Comparison of ENCODE assay signal across 1 cellular context in genomic region chr11:119683783-119684182, GRCh38.
TF ChIP-seq lines count a peak whose summit lies in the region.

No MANE protein-coding gene starts in this region.

TF ChIP-seq in GM23338, 12 proteins besides CTCF, POLR2A, EP300 and RAD21 (continued from another document):
- TF ChIP-seq ZNF462 (CRISPR knock-in tag; IDR thresholded peaks at IDR 0.05): no peak
- TF ChIP-seq POLR2AphosphoS5 (IDR thresholded peaks at IDR 0.05; ENCODE audit: low read depth): no peak
- TF ChIP-seq CREB1 (CRISPR knock-in tag; IDR thresholded peaks at IDR 0.05; ENCODE audit: low read depth): no peak
- TF ChIP-seq ZNF331 (CRISPR knock-in tag; IDR thresholded peaks at IDR 0.05; ENCODE audit: low read depth): no peak
- no peak for TF ChIP-seq JUNB (IDR thresholded peaks at IDR 0.05; ENCODE audit: unreplicated experiment)
- TF ChIP-seq ZNF114 (CRISPR knock-in tag; IDR thresholded peaks at IDR 0.05): no peak
- TF ChIP-seq ETS1 (IDR thresholded peaks at IDR 0.05): no peak
- no peak for TF ChIP-seq EZH2phosphoT487 (IDR thresholded peaks at IDR 0.05; ENCODE audit: unreplicated experiment)
